Comparison of ENCODE assay signal across 8 cellular contexts in genomic region chr6:7201732-7202541, GRCh38.
DNase-seq lines count a peak whose midpoint lies in the region; ATAC-seq and TF ChIP-seq lines count a peak whose summit lies in the region.

No MANE protein-coding gene starts in this region.

- no peak for TF ChIP-seq CTCF in CD4-positive, alpha-beta T cell (IDR thresholded peaks at IDR 0.05)
- TF ChIP-seq CTCF in A673 (conservative IDR thresholded peaks at IDR 0.05; ENCODE audit: low read depth, low read length): no peak
- TF ChIP-seq CTCF in HFFc6 (IDR thresholded peaks at IDR 0.05): no peak

- peak overlapping the region; percentile 29 for H3K27ac Mint-ChIP-seq in CD4-positive, alpha-beta T cell
- H3K27ac Mint-ChIP-seq in activated T-helper 2 cell treated with anti-CD3 and anti-CD28 coated beads, Interferon-gamma antibody, Interleukin-2, Interleukin-4, amounts not matched to agents 10 μg/mL and 5 μg/mL and 100 μg/mL, durations not matched to agents 14 hours and 24 hours and 36 hours: peak overlapping the region; percentile 68
- no peak overlapping the region for H3K27ac Mint-ChIP-seq in HFFc6

- ATAC-seq in CD4-positive, alpha-beta T cell (ENCODE audit: poor library complexity): no peak
- ATAC-seq in GM19324 (IDR thresholded peaks at IDR 0.05; ENCODE audit: low FRiP score, unreplicated experiment) (peak; percentile 86), HG03280 (IDR thresholded peaks at IDR 0.05; ENCODE audit: unreplicated experiment) (peak; percentile 89)

- H3K4me1 ChIP-seq in A673 (ENCODE audit: insufficient read depth, low read length, poor library complexity, severe bottlenecking): no peaks in the 10 kb centered on the region

- no peak for DNase-seq in CD4-positive, alpha-beta T cell
- DNase-seq in activated T-helper 2 cell treated with anti-CD3 and anti-CD28 coated beads, Interferon-gamma antibody, Interleukin-2, Interleukin-4, amounts not matched to agents 10 μg/mL and 5 μg/mL and 100 μg/mL, durations not matched to agents 14 hours and 24 hours and 36 hours (ENCODE audit: low spot score): no peak
- DNase-seq in mucosa of gallbladder (ENCODE audit: low spot score) (peak; percentile 64), A673 (ENCODE audit: low spot score) (no peak), HFFc6 (no peak)
- DNase-seq in NK-92 treated with Interleukin-12 subunit alpha and Interleukin-12 subunit beta, amount 100 ng/mL, for 24 hours (lab: John Stamatoyannopoulos, UW): no peak

- H3K36me3 ChIP-seq in A673 (ENCODE audit: insufficient read depth, low read length, poor library complexity, severe bottlenecking): peaks cover 6% of the 10 kb centered on the region

- CTCF ChIA-PET in CD4-positive, alpha-beta T cell (lab: Charles Lee): no interaction called here
- CTCF ChIA-PET in A673 (lab: Charles Lee): no interaction called here

- no peak overlapping the region for H3K4me3 ChIP-seq in A673 (ENCODE audit: low read depth, low read length, poor library complexity, severe bottlenecking)

- H3K4me1 Mint-ChIP-seq in CD4-positive, alpha-beta T cell (ENCODE audit: low read depth): peaks cover 38% of the 10 kb centered on the region
- H3K4me1 Mint-ChIP-seq in activated T-helper 2 cell treated with anti-CD3 and anti-CD28 coated beads, Interferon-gamma antibody, Interleukin-2, Interleukin-4, amounts not matched to agents 10 μg/mL and 5 μg/mL and 100 μg/mL, durations not matched to agents 14 hours and 24 hours and 36 hours (ENCODE audit: low read depth): peaks cover 26% of the 10 kb centered on the region
- peaks cover 10% of the 10 kb centered on the region for H3K4me1 Mint-ChIP-seq in HFFc6 (ENCODE audit: low read depth)

- intact Hi-C loops in CD4-positive, alpha-beta T cell (cut with DNase I, micrococcal nuclease): no loop called here
- intact Hi-C loops in activated T-helper 2 cell treated with anti-CD3 and anti-CD28 coated beads, Interferon-gamma antibody, Interleukin-2, Interleukin-4, amounts not matched to agents 10 μg/mL and 5 μg/mL and 100 μg/mL, durations not matched to agents 14 hours and 24 hours and 36 hours (cut with micrococcal nuclease): loop anchor here (5.0 kb wide), 1 partner anchor 95 kb away; the partner anchor contains the start of gene RREB1
- intact Hi-C loops in A673 (cut with micrococcal nuclease; ENCODE audit: unreplicated experiment): no loop called here

- BruUV-seq in A673 (replicated peaks; lab: Mats Ljungman, UMichigan): no TSS peak

- H3K9me3 ChIP-seq in CD4-positive, alpha-beta T cell (ENCODE audit: control insufficient read depth, low read length): no peaks in the 10 kb centered on the region
- no peaks in the 10 kb centered on the region for H3K9me3 ChIP-seq in A673 (ENCODE audit: low read depth, low read length, poor library complexity, severe bottlenecking)

- no peak overlapping the region for H3K27ac ChIP-seq in CD4-positive, alpha-beta T cell (ENCODE audit: low read depth, low read length)
- no peak overlapping the region for H3K27ac ChIP-seq in A673 (ENCODE audit: low read depth, low read length, poor library complexity, severe bottlenecking)

- H3K4me3 Mint-ChIP-seq in CD4-positive, alpha-beta T cell: no peak overlapping the region
- H3K4me3 Mint-ChIP-seq in activated T-helper 2 cell treated with anti-CD3 and anti-CD28 coated beads, Interferon-gamma antibody, Interleukin-2, Interleukin-4, amounts not matched to agents 10 μg/mL and 5 μg/mL and 100 μg/mL, durations not matched to agents 14 hours and 24 hours and 36 hours (ENCODE audit: low read depth): no peak overlapping the region
- H3K4me3 Mint-ChIP-seq in HFFc6: no peak overlapping the region

- H3K27me3 Mint-ChIP-seq in CD4-positive, alpha-beta T cell: no peaks in the 10 kb centered on the region
- no peaks in the 10 kb centered on the region for H3K27me3 Mint-ChIP-seq in activated T-helper 2 cell treated with anti-CD3 and anti-CD28 coated beads, Interferon-gamma antibody, Interleukin-2, Interleukin-4, amounts not matched to agents 10 μg/mL and 5 μg/mL and 100 μg/mL, durations not matched to agents 14 hours and 24 hours and 36 hours (ENCODE audit: low read depth)
- no peaks in the 10 kb centered on the region; the same call in 1 of the 2 replicates for H3K27me3 Mint-ChIP-seq in HFFc6 (ENCODE audit: insufficient read depth)

- H3K36me3 Mint-ChIP-seq in CD4-positive, alpha-beta T cell (ENCODE audit: low read depth): peaks cover 63% of the 10 kb centered on the region
- peaks cover 49% of the 10 kb centered on the region for H3K36me3 Mint-ChIP-seq in activated T-helper 2 cell treated with anti-CD3 and anti-CD28 coated beads, Interferon-gamma antibody, Interleukin-2, Interleukin-4, amounts not matched to agents 10 μg/mL and 5 μg/mL and 100 μg/mL, durations not matched to agents 14 hours and 24 hours and 36 hours (ENCODE audit: low read depth)
- H3K36me3 Mint-ChIP-seq in HFFc6 (ENCODE audit: low read depth): peaks cover 17% of the 10 kb centered on the region

- H3K27me3 ChIP-seq in CD4-positive, alpha-beta T cell (ENCODE audit: control insufficient read depth, insufficient read depth, low read length): no peaks in the 10 kb centered on the region
- H3K27me3 ChIP-seq in A673 (replicated peaks; ENCODE audit: insufficient read depth, low read depth, low read length, poor library complexity): no peaks in the 10 kb centered on the region

- POLR2A ChIA-PET in CD4-positive, alpha-beta T cell (lab: Charles Lee): no interaction called here
- POLR2A ChIA-PET in A673 (lab: Charles Lee; ENCODE audit: low non-redundant PET): no interaction called here

- H3K9me3 Mint-ChIP-seq in CD4-positive, alpha-beta T cell: no peaks in the 10 kb centered on the region
- H3K9me3 Mint-ChIP-seq in activated T-helper 2 cell treated with anti-CD3 and anti-CD28 coated beads, Interferon-gamma antibody, Interleukin-2, Interleukin-4, amounts not matched to agents 10 μg/mL and 5 μg/mL and 100 μg/mL, durations not matched to agents 14 hours and 24 hours and 36 hours: no peaks in the 10 kb centered on the region
- H3K9me3 Mint-ChIP-seq in HFFc6: no peaks in the 10 kb centered on the region
